ENCODE assay signal across 9 cellular contexts in the genomic region with DNA sequence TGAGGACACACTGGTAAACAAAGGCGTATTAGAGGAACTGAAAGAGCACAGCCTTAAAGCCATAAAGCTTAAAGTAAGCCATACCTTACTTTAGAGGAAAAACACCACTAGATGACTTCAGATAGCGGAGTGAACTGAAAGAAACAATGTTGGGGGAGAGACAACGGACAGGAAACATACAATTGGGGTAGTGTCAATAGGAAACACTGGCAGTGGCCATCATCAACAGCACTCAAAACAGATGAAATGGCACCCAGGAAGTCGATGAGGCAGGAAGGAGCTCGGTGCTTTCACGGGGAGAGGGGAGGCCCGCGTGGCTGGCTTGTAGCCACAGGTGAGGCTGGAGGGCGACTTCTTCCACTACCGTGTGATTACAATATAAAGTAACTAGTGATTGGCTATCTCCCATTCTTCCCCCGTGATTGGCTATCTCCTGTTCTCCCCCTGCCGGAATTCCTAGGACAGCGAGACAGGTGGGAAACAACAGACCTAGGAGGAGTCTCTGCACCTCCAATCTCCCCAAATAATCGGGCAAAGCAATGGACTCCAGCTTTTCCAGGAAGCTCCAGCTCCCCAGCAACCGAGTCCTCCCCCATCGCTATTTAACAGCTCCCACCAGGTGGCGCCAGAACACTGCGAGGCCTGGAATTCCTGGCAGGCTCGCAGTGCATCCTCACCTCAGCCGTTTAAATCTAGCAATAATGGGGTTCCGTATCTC. TPM values are rescaled to one million over a fixed set of nuclear protein-coding genes. Genes with fewer than 3 reads are reported as not detected.
DNase-seq lines count a peak whose midpoint lies in the region; ATAC-seq and TF ChIP-seq lines count a peak whose summit lies in the region.
"Had no signal": no experiment of that assay in that cellular context is flagged by ENCODE, and none has a peak within 500 bp of the region (broad histone marks: within the 10 kb centered on the region; RNA-seq: fewer than 3 reads in every experiment).

No MANE protein-coding gene starts in this region.

- no peaks in the 10 kb centered on the region for H3K36me3 Mint-ChIP-seq in activated T-cell treated with anti-CD3 and anti-CD28 coated beads, Interleukin-2, amount 50 U/mL, for 72 hours (ENCODE audit: insufficient read depth in 2 of 2)
- H3K36me3 Mint-ChIP-seq in nephron progenitor cell (ENCODE audit: low read depth): no peaks in the 10 kb centered on the region

- in situ Hi-C loops in Caki2 (cut with HindIII; ENCODE audit: low pct_unique_long_range_greater_than_20kb, low sequenced_read_pairs): no loop called here

- TF ChIP-seq POLR2A in stomach (IDR thresholded peaks at IDR 0.05): no peak

- WGBS in HUES64: 23% methylated on average over 21 of the region's 21 CpGs
- 13 to 16% (median 15%) methylated on average over 21 of the region's 21 CpGs for WGBS in stomach, 5 donors

- H3K27ac ChIP-seq in HUES64 (ENCODE audit: low read depth, low read length): no peak overlapping the region
- no peak overlapping the region for H3K27ac ChIP-seq in PC-9
- peak overlapping the region in 2 of 5 donors; percentile 25 to 41 for H3K27ac ChIP-seq in stomach

- no peaks in the 10 kb centered on the region for H3K79me2 ChIP-seq in PC-9 (ENCODE audit: low read depth)

- peak overlapping the region; percentile 35 for H3K4me3 ChIP-seq in HUES64 (ENCODE audit: low read length)
- no peak overlapping the region for H3K4me3 ChIP-seq in PC-9
- peak overlapping the region; percentile 48 for H3K4me3 ChIP-seq in fibroblast of the aortic adventitia (ENCODE audit: low read depth, low read length)
- peak overlapping the region; percentile 0 to 38 (median 32) for H3K4me3 ChIP-seq in stomach

- no peak for TF ChIP-seq EP300 in stomach (IDR thresholded peaks at IDR 0.05)

- peak overlapping the region; percentile 59 to 79 for H3K4me3 Mint-ChIP-seq in activated T-cell treated with anti-CD3 and anti-CD28 coated beads, Interleukin-2, amount 50 U/mL, for 72 hours
- H3K4me3 Mint-ChIP-seq in nephron progenitor cell: peak overlapping the region; percentile 77

- H3K36me3 ChIP-seq in HUES64 (ENCODE audit: insufficient read depth, low read length) (no peaks in the 10 kb centered on the region), PC-9 (ENCODE audit: low read depth) (no peaks in the 10 kb centered on the region), stomach (no peaks in the 10 kb centered on the region)

- ATAC-seq in GM21423 (IDR thresholded peaks at IDR 0.05; ENCODE audit: unreplicated experiment): peak; percentile 79
- peak; percentile 84 to 85 for ATAC-seq in activated T-cell treated with anti-CD3 and anti-CD28 coated beads, Interleukin-2, amount 50 U/mL, for 72 hours (replicated peaks in 1 of 2)

- H3K27me3 Mint-ChIP-seq in activated T-cell treated with anti-CD3 and anti-CD28 coated beads, Interleukin-2, amount 50 U/mL, for 72 hours (ENCODE audit: low read depth): no peaks in the 10 kb centered on the region
- H3K27me3 Mint-ChIP-seq in nephron progenitor cell (ENCODE audit: low read depth, poor library complexity): peaks cover 21% of the 10 kb centered on the region

- peak overlapping the region; percentile 21; the same call in 1 of the 2 replicates for H3K9ac ChIP-seq in HUES64 (ENCODE audit: low read depth, low read length)

- no TSS peak for BruUV-seq in PC-9 (replicated peaks; lab: Mats Ljungman, UMichigan)

- no peaks in the 10 kb centered on the region for H3K4me1 Mint-ChIP-seq in activated T-cell treated with anti-CD3 and anti-CD28 coated beads, Interleukin-2, amount 50 U/mL, for 72 hours (ENCODE audit: low read depth)
- peaks cover 8% of the 10 kb centered on the region for H3K4me1 Mint-ChIP-seq in nephron progenitor cell

- no peaks in the 10 kb centered on the region for H3K9me3 ChIP-seq in HUES64 (ENCODE audit: insufficient read depth, low read depth, low read length)
- no peaks in the 10 kb centered on the region for H3K9me3 ChIP-seq in PC-9 (ENCODE audit: insufficient read depth, low read depth)
- H3K9me3 ChIP-seq in stomach: no peaks in the 10 kb centered on the region

- H3K27ac Mint-ChIP-seq in activated T-cell treated with anti-CD3 and anti-CD28 coated beads, Interleukin-2, amount 50 U/mL, for 72 hours: peak overlapping the region; percentile 58
- H3K27ac Mint-ChIP-seq in nephron progenitor cell: no peak overlapping the region

- POLR2A ChIA-PET in PC-9 (lab: Charles Lee; ENCODE audit: unreplicated experiment): no interaction called here

- H3K9me2 ChIP-seq in PC-9 (ENCODE audit: insufficient read depth): no peaks in the 10 kb centered on the region

- CTCF ChIA-PET in PC-9 (lab: Charles Lee): interaction anchor here (0.5 to 1.5 kb wide), 15 partner anchors 9 to 1273 kb away, joined by 3 to 12 read pairs (median 3); no protein-coding TSS in a partner anchor

- H3K9me3 Mint-ChIP-seq in activated T-cell treated with anti-CD3 and anti-CD28 coated beads, Interleukin-2, amount 50 U/mL, for 72 hours: no peaks in the 10 kb centered on the region
- no peaks in the 10 kb centered on the region for H3K9me3 Mint-ChIP-seq in nephron progenitor cell

- no peaks in the 10 kb centered on the region for H4K20me1 ChIP-seq in PC-9 (ENCODE audit: insufficient read depth)

- no peaks in the 10 kb centered on the region for H3F3A ChIP-seq in PC-9 (ENCODE audit: insufficient read depth, low read depth)

- intact Hi-C loops in PC-9 (cut with micrococcal nuclease; ENCODE audit: unreplicated experiment) (loop anchor here (1.0 to 10.0 kb wide), 15 partner anchors 50 to 1029 kb away; no protein-coding TSS in a partner anchor), stomach (cut with DNase I; ENCODE audit: low total_unique reads) (no loop called here)

- H3K4me2 ChIP-seq in PC-9: peak overlapping the region; percentile 51

- H3K27me3 ChIP-seq in HUES64 (ENCODE audit: insufficient read depth, low read length): no peaks in the 10 kb centered on the region
- H3K27me3 ChIP-seq in PC-9 (ENCODE audit: insufficient read depth, low read depth): no peaks in the 10 kb centered on the region
- no peaks in the 10 kb centered on the region for H3K27me3 ChIP-seq in stomach

- H3K4me1 ChIP-seq in HUES64 (ENCODE audit: insufficient read depth, low read length): 0 out of 2 replicates have a peak, but pooled peaks cover 2% of the 10 kb centered on the region
- H3K4me1 ChIP-seq in PC-9 (replicated peaks; ENCODE audit: insufficient read depth): no peaks in the 10 kb centered on the region; the same call in 1 of the 2 replicates
- peaks cover 0 to 13% (median 2%) of the 10 kb centered on the region in 4 donors for H3K4me1 ChIP-seq in stomach

- peak overlapping the region; percentile 75 for H2AFZ ChIP-seq in PC-9

- peak; percentile 61 for DNase-seq in Caki2 (ENCODE audit: low read depth)
- DNase-seq in PC-9: peak; percentile 44 to 86
- peak; percentile 70 to 75 for DNase-seq in activated T-cell treated with anti-CD3 and anti-CD28 coated beads, Interleukin-2, amount 50 U/mL, for 72 hours
- peak; percentile 63 for DNase-seq in fibroblast of the aortic adventitia (ENCODE audit: low read depth)
- DNase-seq in nephron progenitor cell: peak; percentile 90
- peak; percentile 84 for DNase-seq in stomach

- TF ChIP-seq CTCF in PC-9 (conservative IDR thresholded peaks at IDR 0.05) (peak; percentile 96), fibroblast of the aortic adventitia (IDR thresholded peaks at IDR 0.05; ENCODE audit: insufficient read depth, low read length) (peak; percentile 85), nephron progenitor cell (IDR thresholded peaks at IDR 0.05) (peak; percentile 95), stomach (IDR thresholded peaks at IDR 0.05) (peak in 5 of 7 experiments; percentile 40 to 84 (median 76))

RNA-seq across cellular contexts. Expression of a gene that starts 2.4 kb away (rescaled TPM):
- not detected in 2 replicates for total RNA-seq in Caki2 (2014; rRNA removed; shearing (Covaris generic); ENCODE audit: low replicate concordance)
- not detected for polyA plus RNA-seq in HUES64 (2013, experiment 1 of 2)
- not detected for polyA plus RNA-seq in HUES64 (2013, experiment 2 of 2)
- total RNA-seq in PC-9 (2021): not detected in 2 replicates
- not detected for total RNA-seq in activated T-cell treated with anti-CD3 and anti-CD28 coated beads, Interleukin-2, amount 50 U/mL, for 72 hours
- total RNA-seq in fibroblast of the aortic adventitia (ENCODE audit: low replicate concordance): not detected in 2 replicates
- not detected for total RNA-seq in stomach
- not detected for polyA plus RNA-seq in stomach
- total RNA-seq: skeletal muscle tissue had no signal

RNA-seq across cellular contexts. Expression of a gene that starts 19.7 kb away (rescaled TPM):
- total RNA-seq in Caki2 (2014; rRNA removed; shearing (Covaris generic); ENCODE audit: low replicate concordance): not detected in 2 replicates
- 0.15 TPM for polyA plus RNA-seq in HUES64 (2013, experiment 1 of 2)
- polyA plus RNA-seq in HUES64 (2013, experiment 2 of 2): 0.06 TPM
- total RNA-seq in PC-9 (2021) (0.48 and 0.83 TPM in 2 replicates), fibroblast of the aortic adventitia (ENCODE audit: low replicate concordance) (0.18 TPM in 1 of 2 replicates, not detected in the other), stomach (1 to 10 TPM in 3 of 5 donors, under 1 TPM in 1, not detected in 1; 0.43 to 3.6 (median 2.9) TPM)
- total RNA-seq in activated T-cell treated with anti-CD3 and anti-CD28 coated beads, Interleukin-2, amount 50 U/mL, for 72 hours: under 1 TPM; 0.42 to 0.91 TPM
- under 1 TPM; 0.15 to 0.78 (median 0.75) TPM for polyA plus RNA-seq in stomach

RNA-seq across cellular contexts. Expression of a gene that starts 29.2 kb away (rescaled TPM):
- total RNA-seq in Caki2 (2014; rRNA removed; shearing (Covaris generic); ENCODE audit: low replicate concordance): not detected in 2 replicates
- polyA plus RNA-seq in HUES64 (2013, experiment 1 of 2): not detected
- not detected for polyA plus RNA-seq in HUES64 (2013, experiment 2 of 2)
- total RNA-seq in PC-9 (2021) (not detected in 2 replicates), fibroblast of the aortic adventitia (ENCODE audit: low replicate concordance) (not detected in 2 replicates), stomach (1 to 10 TPM in 1 of 5 donors, under 1 TPM in 1, not detected in 3; 0.29 to 1.3 TPM)
- total RNA-seq in activated T-cell treated with anti-CD3 and anti-CD28 coated beads, Interleukin-2, amount 50 U/mL, for 72 hours: not detected
- 1 to 10 TPM in 1 of 3 donors, under 1 TPM in 2; 0.10 to 1.4 (median 0.31) TPM for polyA plus RNA-seq in stomach

RNA-seq across cellular contexts. Expression of a gene that starts 59.8 kb away (rescaled TPM):
- total RNA-seq in Caki2 (2014; rRNA removed; shearing (Covaris generic); ENCODE audit: low replicate concordance): not detected in 2 replicates
- not detected for polyA plus RNA-seq in HUES64 (2013, experiment 1 of 2)
- polyA plus RNA-seq in HUES64 (2013, experiment 2 of 2): not detected
- total RNA-seq in PC-9 (2021): not detected in 2 replicates
- not detected for total RNA-seq in activated T-cell treated with anti-CD3 and anti-CD28 coated beads, Interleukin-2, amount 50 U/mL, for 72 hours
- total RNA-seq in fibroblast of the aortic adventitia (ENCODE audit: low replicate concordance): not detected in 2 replicates
- total RNA-seq in stomach: not detected
- not detected for polyA plus RNA-seq in stomach
